Comparison of ENCODE assay signal across 18 cellular contexts in genomic region chr1:190258003-190258402, GRCh38.
A peak's percentile ranks its signal among the peaks of the same experiment; 100 is the strongest.
DNase-seq lines count a peak whose midpoint lies in the region; ATAC-seq and TF ChIP-seq lines count a peak whose summit lies in the region.
"Had no signal": no experiment of that assay in that cellular context is flagged by ENCODE, and none has a peak within 500 bp of the region (broad histone marks: within the 10 kb centered on the region; RNA-seq: fewer than 3 reads in every experiment).

No MANE protein-coding gene starts in this region.

- DNase-seq in WTC11 (ENCODE audit: low spot score) (peak; percentile 42), iPS DF 6.9 (ENCODE audit: low read depth, low spot score) (peak; percentile 1), neuronal stem cell (ENCODE audit: low spot score) (no peak), ureter (ENCODE audit: low spot score) (no peak), GM23248 (no peak)
- DNase-seq in activated T-cell treated with anti-CD3 and anti-CD28 coated beads, Interleukin-2, amount 50 U/mL, for 24 hours = no peak
- DNase-seq: AML-193; Calu3; CD4-positive, alpha-beta T cell; DMS79 treated with DMSO at 0.1 percent for 48 hours; GF-D8; HFFc6; KBM-7 had no signal

- H3K36me3 ChIP-seq in iPS DF 6.9 (ENCODE audit: control insufficient read depth, insufficient read depth, low read length) (no peaks in the 10 kb centered on the region), neuronal stem cell (replicated peaks in 1 of 2; ENCODE audit: control insufficient read depth in 2 of 2, insufficient read depth in 2 of 2, low read length in 2 of 2) (no peaks in the 10 kb centered on the region), GM23248 (ENCODE audit: low read depth) (no peaks in the 10 kb centered on the region)

- H3K4me2 ChIP-seq in neuronal stem cell (ENCODE audit: insufficient read depth, low read length, poor library complexity, severe bottlenecking) = no peak overlapping the region
- no peak overlapping the region for H3K4me2 ChIP-seq in GM23248 (ENCODE audit: unreplicated experiment)
- H3K4me2 ChIP-seq: A549 had no signal

- peak; percentile 87 for ATAC-seq in WTC11
- ATAC-seq: A549, HCT116, HepG2 had no signal

- H3K9ac ChIP-seq in neuronal stem cell (ENCODE audit: low read depth, low read length, poor library complexity) (no peak overlapping the region), GM23248 (no peak overlapping the region)

- no peak overlapping the region for H4K8ac ChIP-seq in neuronal stem cell (ENCODE audit: low read depth, low read length)

- no peak overlapping the region for H2BK5ac ChIP-seq in neuronal stem cell (ENCODE audit: low read length)

- H3K79me2 ChIP-seq in GM23248 (ENCODE audit: insufficient read depth) = no peaks in the 10 kb centered on the region

- H3K9me3 ChIP-seq in iPS DF 6.9 (ENCODE audit: control insufficient read depth, insufficient read depth, low read length) = no peaks in the 10 kb centered on the region
- H3K9me3 ChIP-seq in neuronal stem cell (replicated peaks in 1 of 2; ENCODE audit: control insufficient read depth in 2 of 2, insufficient read depth in 1 of 2, low read depth in 1 of 2, low read length in 2 of 2) = no peaks in the 10 kb centered on the region
- no peaks in the 10 kb centered on the region for H3K9me3 ChIP-seq in GM23248 (ENCODE audit: low read depth)
- H3K9me3 ChIP-seq: A549 had no signal

- H2BK12ac ChIP-seq in neuronal stem cell (ENCODE audit: low read length) = no peak overlapping the region

- peaks cover 33% of the 10 kb centered on the region for H3K9me3 Mint-ChIP-seq in WTC11
- peaks cover 21% of the 10 kb centered on the region for H3K9me3 Mint-ChIP-seq in activated T-cell treated with anti-CD3 and anti-CD28 coated beads, Interleukin-2, amount 50 U/mL, for 24 hours

- peak overlapping the region; percentile 68 for H2AFZ ChIP-seq in neuronal stem cell (ENCODE audit: low read length)
- no peak overlapping the region for H2AFZ ChIP-seq in GM23248

- TF ChIP-seq CTCF in WTC11 (IDR thresholded peaks at IDR 0.05) = no peak

- H3K18ac ChIP-seq in neuronal stem cell (ENCODE audit: low read length) = peak overlapping the region; percentile 80

- no peak overlapping the region for H3K4me3 Mint-ChIP-seq in WTC11
- H3K4me3 Mint-ChIP-seq in activated T-cell treated with anti-CD3 and anti-CD28 coated beads, Interleukin-2, amount 50 U/mL, for 24 hours = no peak overlapping the region
- H3K4me3 Mint-ChIP-seq: CD4-positive, alpha-beta T cell; HFFc6; IgD-negative memory B cell had no signal

- H3F3A ChIP-seq in GM23248 (ENCODE audit: insufficient read depth) = no peaks in the 10 kb centered on the region

- no peak overlapping the region for H2BK15ac ChIP-seq in neuronal stem cell (ENCODE audit: low read length)

- no peaks in the 10 kb centered on the region for H3K27me3 Mint-ChIP-seq in WTC11 (ENCODE audit: low read depth)
- H3K27me3 Mint-ChIP-seq in activated T-cell treated with anti-CD3 and anti-CD28 coated beads, Interleukin-2, amount 50 U/mL, for 24 hours = no peaks in the 10 kb centered on the region
- H3K27me3 Mint-ChIP-seq: CD4-positive, alpha-beta T cell; IgD-negative memory B cell had no signal

- no CpG with 5 or more reads among the region's 6 CpGs for WGBS in iPS DF 6.9 (ENCODE audit: insufficient coverage, insufficient read length)
- no CpG with 5 or more reads among the region's 6 CpGs for WGBS in neuronal stem cell (ENCODE audit: extremely low coverage in 2 of 2, insufficient read length in 2 of 2, insufficient replicate concordance in 1 of 2), 2 donors
- WGBS in GM23248 (ENCODE audit: low coverage in 1 of 2, low lambda C conversion rate in 2 of 2, missing lambda C conversion rate in 2 of 2), 2 experiments = 14 to 15% methylated on average over 6 of the region's 6 CpGs

- no peaks in the 10 kb centered on the region for H3K36me3 Mint-ChIP-seq in WTC11
- H3K36me3 Mint-ChIP-seq in activated T-cell treated with anti-CD3 and anti-CD28 coated beads, Interleukin-2, amount 50 U/mL, for 24 hours (ENCODE audit: low read depth) = no peaks in the 10 kb centered on the region
- H3K36me3 Mint-ChIP-seq: IgD-negative memory B cell had no signal

- no peak overlapping the region for H3K27ac Mint-ChIP-seq in WTC11
- H3K27ac Mint-ChIP-seq in activated T-cell treated with anti-CD3 and anti-CD28 coated beads, Interleukin-2, amount 50 U/mL, for 24 hours = no peak overlapping the region
- H3K27ac Mint-ChIP-seq: CD4-positive, alpha-beta T cell; HFFc6; IgD-negative memory B cell had no signal

- no peaks in the 10 kb centered on the region for H4K20me1 ChIP-seq in GM23248 (ENCODE audit: insufficient read depth)

- no peak overlapping the region for H2BK120ac ChIP-seq in neuronal stem cell (ENCODE audit: low read depth, low read length)

- H3K27me3 ChIP-seq in iPS DF 6.9 (ENCODE audit: control insufficient read depth, insufficient read depth, low read length) (no peaks in the 10 kb centered on the region), neuronal stem cell (ENCODE audit: control insufficient read depth in 3 of 3, insufficient read depth in 3 of 3, low read depth in 1 of 3, low read length in 3 of 3) (no peaks in the 10 kb centered on the region), GM23248 (replicated peaks; ENCODE audit: insufficient read depth) (no peaks in the 10 kb centered on the region)

- no peak overlapping the region for H4K91ac ChIP-seq in neuronal stem cell (ENCODE audit: low read depth, low read length, poor library complexity)

- H3K4me1 Mint-ChIP-seq in WTC11 = peaks cover 4% of the 10 kb centered on the region
- H3K4me1 Mint-ChIP-seq in activated T-cell treated with anti-CD3 and anti-CD28 coated beads, Interleukin-2, amount 50 U/mL, for 24 hours (ENCODE audit: low read depth) = no peaks in the 10 kb centered on the region
- H3K4me1 Mint-ChIP-seq: IgD-negative memory B cell had no signal

- no peaks in the 10 kb centered on the region for H3K79me1 ChIP-seq in neuronal stem cell (ENCODE audit: low read depth, low read length)

- no peak overlapping the region for H3K4me3 ChIP-seq in iPS DF 6.9 (ENCODE audit: low read length)
- H3K4me3 ChIP-seq in neuronal stem cell (ENCODE audit: low read length in 2 of 2) = no peak overlapping the region
- H3K4me3 ChIP-seq in GM23248 = no peak overlapping the region
- H3K4me3 ChIP-seq: A549 had no signal

- POLR2A ChIA-PET in WTC11 (lab: Charles Lee) = interaction anchor here (1.0 kb wide), 1 partner anchor 10 kb away, joined by 3 read pairs; no protein-coding TSS in a partner anchor

- H3K4ac ChIP-seq in neuronal stem cell (ENCODE audit: low read length) = no peak overlapping the region

- H3K23ac ChIP-seq in neuronal stem cell (ENCODE audit: low read depth, low read length, poor library complexity) = no peak overlapping the region

- H3K4me1 ChIP-seq in iPS DF 6.9 (ENCODE audit: control insufficient read depth, insufficient read depth, low read length) (no peaks in the 10 kb centered on the region), neuronal stem cell (ENCODE audit: control insufficient read depth in 2 of 2, insufficient read depth in 1 of 2, low read depth in 1 of 2, low read length in 2 of 2) (no peaks in the 10 kb centered on the region), GM23248 (ENCODE audit: insufficient read depth) (no peaks in the 10 kb centered on the region)
- H3K4me1 ChIP-seq: A549 had no signal

- in situ Hi-C loops in GM23248 (cut with MboI) = no loop called here

- no peak overlapping the region for H3K14ac ChIP-seq in neuronal stem cell (ENCODE audit: low read length)

- H3K27ac ChIP-seq in iPS DF 6.9 (ENCODE audit: low read length) (no peak overlapping the region), neuronal stem cell (replicated peaks; ENCODE audit: low read length) (no peak overlapping the region), GM23248 (no peak overlapping the region)
- H3K27ac ChIP-seq: A549, C4-2B had no signal

- no peak overlapping the region for H2AK5ac ChIP-seq in neuronal stem cell (ENCODE audit: low read depth, low read length)

- no peaks in the 10 kb centered on the region for H3K9me2 ChIP-seq in GM23248 (ENCODE audit: insufficient read depth)

- CTCF ChIA-PET in WTC11 (lab: Charles Lee) = no interaction called here

TF ChIP-seq in WTC11, 78 proteins besides CTCF, POLR2A, EP300 and RAD21:
- no peak for TF ChIP-seq TP53 (CRISPR knock-in tag; IDR thresholded peaks at IDR 0.05)
- TF ChIP-seq, protein P1, sequence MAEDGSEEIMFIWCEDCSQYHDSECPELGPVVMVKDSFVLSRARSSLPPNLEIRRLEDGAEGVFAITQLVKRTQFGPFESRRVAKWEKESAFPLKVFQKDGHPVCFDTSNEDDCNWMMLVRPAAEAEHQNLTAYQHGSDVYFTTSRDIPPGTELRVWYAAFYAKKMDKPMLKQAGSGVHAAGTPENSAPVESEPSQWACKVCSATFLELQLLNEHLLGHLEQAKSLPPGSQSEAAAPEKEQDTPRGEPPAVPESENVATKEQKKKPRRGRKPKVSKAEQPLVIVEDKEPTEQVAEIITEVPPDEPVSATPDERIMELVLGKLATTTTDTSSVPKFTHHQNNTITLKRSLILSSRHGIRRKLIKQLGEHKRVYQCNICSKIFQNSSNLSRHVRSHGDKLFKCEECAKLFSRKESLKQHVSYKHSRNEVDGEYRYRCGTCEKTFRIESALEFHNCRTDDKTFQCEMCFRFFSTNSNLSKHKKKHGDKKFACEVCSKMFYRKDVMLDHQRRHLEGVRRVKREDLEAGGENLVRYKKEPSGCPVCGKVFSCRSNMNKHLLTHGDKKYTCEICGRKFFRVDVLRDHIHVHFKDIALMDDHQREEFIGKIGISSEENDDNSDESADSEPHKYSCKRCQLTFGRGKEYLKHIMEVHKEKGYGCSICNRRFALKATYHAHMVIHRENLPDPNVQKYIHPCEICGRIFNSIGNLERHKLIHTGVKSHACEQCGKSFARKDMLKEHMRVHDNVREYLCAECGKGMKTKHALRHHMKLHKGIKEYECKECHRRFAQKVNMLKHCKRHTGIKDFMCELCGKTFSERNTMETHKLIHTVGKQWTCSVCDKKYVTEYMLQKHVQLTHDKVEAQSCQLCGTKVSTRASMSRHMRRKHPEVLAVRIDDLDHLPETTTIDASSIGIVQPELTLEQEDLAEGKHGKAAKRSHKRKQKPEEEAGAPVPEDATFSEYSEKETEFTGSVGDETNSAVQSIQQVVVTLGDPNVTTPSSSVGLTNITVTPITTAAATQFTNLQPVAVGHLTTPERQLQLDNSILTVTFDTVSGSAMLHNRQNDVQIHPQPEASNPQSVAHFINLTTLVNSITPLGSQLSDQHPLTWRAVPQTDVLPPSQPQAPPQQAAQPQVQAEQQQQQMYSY (CRISPR knock-in tag; IDR thresholded peaks at IDR 0.05) = no peak

Comparison
In these comparisons a context has a peak if more than half of its experiments do, and no peak if none do; other contexts are left out.
1. DNase-seq: peak in WTC11 (single experiment) and iPS DF 6.9 (single experiment); none in neuronal stem cell (single experiment), activated T-cell treated with anti-CD3 and anti-CD28 coated beads, Interleukin-2, amount 50 U/mL, for 24 hours (single experiment), ureter (single experiment) and GM23248 (single experiment).